Comparison of ENCODE assay signal across 9 cellular contexts in the genomic region with DNA sequence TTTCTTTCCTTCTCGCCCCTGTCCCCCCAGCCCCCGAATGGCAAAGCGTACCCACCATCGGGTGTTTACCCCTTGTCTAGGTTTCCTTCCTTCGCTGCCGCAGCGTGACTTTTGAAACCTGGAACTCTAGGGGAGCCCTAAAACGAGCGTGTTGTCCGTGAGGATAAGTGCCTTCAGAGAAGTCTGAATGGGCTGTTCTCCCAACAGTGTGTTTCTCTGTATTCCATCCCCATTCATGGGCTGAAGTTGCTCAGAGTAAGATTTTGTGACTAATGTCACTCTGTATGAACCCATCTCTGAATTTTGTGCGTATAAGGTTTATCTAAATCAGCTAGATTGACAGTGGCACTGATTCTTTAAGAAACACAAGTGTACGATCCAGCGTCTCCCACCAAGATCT. TPM values are rescaled to one million over a fixed set of nuclear protein-coding genes. Genes with fewer than 3 reads are reported as not detected.
A peak's percentile ranks its signal among the peaks of the same experiment; 100 is the strongest.
DNase-seq lines count a peak whose midpoint lies in the region; FAIRE-seq and TF ChIP-seq lines count a peak whose summit lies in the region.
"Had no signal": no experiment of that assay in that cellular context is flagged by ENCODE, and none has a peak within 500 bp of the region (broad histone marks: within the 10 kb centered on the region; RNA-seq: fewer than 3 reads in every experiment).

No MANE protein-coding gene starts in this region.

- H3K4me3 ChIP-seq in HEK293 (ENCODE audit: low read depth, low read length) (peak overlapping the region; percentile 82), left ventricle myocardium inferior (peak overlapping the region; percentile 76), retinal pigment epithelial cell (ENCODE audit: low read length) (peak overlapping the region; percentile 70)

- peaks cover 20% of the 10 kb centered on the region for H3K27me3 ChIP-seq in left ventricle myocardium inferior (ENCODE audit: low read depth)

- POLR2A ChIA-PET in HEK293 (lab: Yijun Ruan, JAX) = interaction anchor here (0.6 to 1.6 kb wide), 3 partner anchors 15 to 1304 kb away, joined by 3 to 6 read pairs (median 3); a partner anchor contains a TSS

- no peak for TF ChIP-seq CTCF in HEK293 (tag by site-specific recombination; IDR thresholded peaks at IDR 0.05)
- TF ChIP-seq CTCF in left ventricle myocardium inferior (IDR thresholded peaks at IDR 0.05; ENCODE audit: borderline replicate concordance) = no peak
- TF ChIP-seq CTCF in retinal pigment epithelial cell (conservative IDR thresholded peaks at IDR 0.05; ENCODE audit: low read depth, low read length) = no peak
- TF ChIP-seq CTCF in GM13976 (IDR thresholded peaks at IDR 0.05; ENCODE audit: borderline replicate concordance, control extremely low read depth, extremely low read depth, insufficient read depth, missing control alignments) = no peak

- no peaks in the 10 kb centered on the region for H3K9me3 ChIP-seq in HEK293 (ENCODE audit: control insufficient read depth, insufficient read depth, low read depth, low read length)
- H3K9me3 ChIP-seq in left ventricle myocardium inferior (replicated peaks) = peaks cover 30% of the 10 kb centered on the region

- DNase-seq in SW480 (ENCODE audit: low spot score) (peak; percentile 40), left ventricle myocardium inferior (no peak), retinal pigment epithelial cell (ENCODE audit: low read depth) (no peak), GM13976 (ENCODE audit: low spot score) (no peak), cerebellar nuclear complex (lab: John Stamatoyannopoulos, UW) (no peak), GM12891 (ENCODE audit: insufficient read length, low spot score) (no peak)
- DNase-seq in activated naive CD4-positive, alpha-beta T cell treated with Interleukin-2 at 50 U/mL for 16 hours = no peak

- H3K4me1 ChIP-seq in HEK293 (ENCODE audit: control insufficient read depth, insufficient read depth, low read length) (no peaks in the 10 kb centered on the region), left ventricle myocardium inferior (peaks cover 12% of the 10 kb centered on the region)

- no peak overlapping the region for H3K27ac ChIP-seq in HEK293 (ENCODE audit: extremely low read depth, low read depth, low read length)
- peak overlapping the region; percentile 73 for H3K27ac ChIP-seq in left ventricle myocardium inferior (replicated peaks)

- intact Hi-C loops in left ventricle myocardium inferior (cut with micrococcal nuclease) = no loop called here

- CTCF ChIA-PET in HEK293 (lab: Yijun Ruan, JAX) = interaction anchor here (1.0 kb wide), 1 partner anchor 25 kb away, joined by 3 read pairs; no protein-coding TSS in a partner anchor

- FAIRE-seq in GM12891 (lab: Jason Lieb, UNC) = no peak

- in situ Hi-C loops in GM13976 (cut with MboI; ENCODE audit: low sequenced_read_pairs, unreplicated experiment) = no loop called here

- H3K36me3 ChIP-seq in HEK293 (ENCODE audit: control insufficient read depth in 2 of 2, insufficient read depth in 1 of 2, low read length in 2 of 2) (no peaks in the 10 kb centered on the region), left ventricle myocardium inferior (no peaks in the 10 kb centered on the region)

- TF ChIP-seq POLR2A in GM12891 (IDR thresholded peaks at IDR 0.05; ENCODE audit: low read depth, low read length) = no peak

TF ChIP-seq in HEK293, 187 proteins besides CTCF, POLR2A, EP300 and RAD21:
- TF ChIP-seq ZNF248 (tag by site-specific recombination; IDR thresholded peaks at IDR 0.05) (no peak), ZNF335 (tag by site-specific recombination; conservative IDR thresholded peaks at IDR 0.05) (peak; percentile 30), ZBTB8A (tag by site-specific recombination; IDR thresholded peaks at IDR 0.05) (peak; percentile 56), ZNF701 (tag by site-specific recombination; IDR thresholded peaks at IDR 0.05) (no peak), ZNF830 (tag by site-specific recombination; IDR thresholded peaks at IDR 0.05; ENCODE audit: low read depth) (no peak), ZBTB20 (tag by site-specific recombination; IDR thresholded peaks at IDR 0.05) (peak; percentile 28; the same call in 1 of the 2 replicates)
- TF ChIP-seq, protein P1, sequence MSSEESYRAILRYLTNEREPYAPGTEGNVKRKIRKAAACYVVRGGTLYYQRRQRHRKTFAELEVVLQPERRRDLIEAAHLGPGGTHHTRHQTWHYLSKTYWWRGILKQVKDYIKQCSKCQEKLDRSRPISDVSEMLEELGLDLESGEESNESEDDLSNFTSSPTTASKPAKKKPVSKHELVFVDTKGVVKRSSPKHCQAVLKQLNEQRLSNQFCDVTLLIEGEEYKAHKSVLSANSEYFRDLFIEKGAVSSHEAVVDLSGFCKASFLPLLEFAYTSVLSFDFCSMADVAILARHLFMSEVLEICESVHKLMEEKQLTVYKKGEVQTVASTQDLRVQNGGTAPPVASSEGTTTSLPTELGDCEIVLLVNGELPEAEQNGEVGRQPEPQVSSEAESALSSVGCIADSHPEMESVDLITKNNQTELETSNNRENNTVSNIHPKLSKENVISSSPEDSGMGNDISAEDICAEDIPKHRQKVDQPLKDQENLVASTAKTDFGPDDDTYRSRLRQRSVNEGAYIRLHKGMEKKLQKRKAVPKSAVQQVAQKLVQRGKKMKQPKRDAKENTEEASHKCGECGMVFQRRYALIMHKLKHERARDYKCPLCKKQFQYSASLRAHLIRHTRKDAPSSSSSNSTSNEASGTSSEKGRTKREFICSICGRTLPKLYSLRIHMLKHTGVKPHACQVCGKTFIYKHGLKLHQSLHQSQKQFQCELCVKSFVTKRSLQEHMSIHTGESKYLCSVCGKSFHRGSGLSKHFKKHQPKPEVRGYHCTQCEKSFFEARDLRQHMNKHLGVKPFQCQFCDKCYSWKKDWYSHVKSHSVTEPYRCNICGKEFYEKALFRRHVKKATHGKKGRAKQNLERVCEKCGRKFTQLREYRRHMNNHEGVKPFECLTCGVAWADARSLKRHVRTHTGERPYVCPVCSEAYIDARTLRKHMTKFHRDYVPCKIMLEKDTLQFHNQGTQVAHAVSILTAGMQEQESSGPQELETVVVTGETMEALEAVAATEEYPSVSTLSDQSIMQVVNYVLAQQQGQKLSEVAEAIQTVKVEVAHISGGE (tag by site-specific recombination; conservative IDR thresholded peaks at IDR 0.05; ENCODE audit: low read depth) = peak; percentile 56
TF ChIP-seq in HEK293: peak in this region for 4.

TF ChIP-seq in GM12891, 5 proteins besides CTCF, POLR2A, EP300 and RAD21:
- TF ChIP-seq PAX5 (IDR thresholded peaks at IDR 0.05; ENCODE audit: insufficient read depth, low read length, severe bottlenecking) (no peak), POU2F2 (IDR thresholded peaks at IDR 0.05; ENCODE audit: low read depth, low read length) (no peak), POLR2AphosphoS5 (IDR thresholded peaks at IDR 0.05; ENCODE audit: low read depth, low read length) (no peak), TAF1 (IDR thresholded peaks at IDR 0.05; ENCODE audit: low read depth, low read length) (no peak), SPI1 (IDR thresholded peaks at IDR 0.05; ENCODE audit: low read depth, low read length) (no peak)
TF ChIP-seq in GM12891: peak in this region for 0.

RNA-seq across cellular contexts. Expression of a gene that starts 0.9 kb away (rescaled TPM):
- total RNA-seq in left ventricle myocardium inferior = 3.6 TPM
- polyA plus RNA-seq in GM12891 (2012; ENCODE audit: low read depth, missing spikeins) = 1.0 TPM

RNA-seq across cellular contexts. Expression of a gene that starts 5.9 kb away (rescaled TPM):
- 1.4 TPM for total RNA-seq in left ventricle myocardium inferior
- polyA plus RNA-seq in GM12891 (2012; ENCODE audit: low read depth, missing spikeins) = not detected
- total RNA-seq: SK-MEL-5 had no signal
